Comparison of ENCODE assay signal across 8 cellular contexts in genomic region chr12:130778776-130779175, GRCh38.
"Had no signal": no experiment of that assay in that cellular context is flagged by ENCODE, and none has a peak within 500 bp of the region (broad histone marks: within the 10 kb centered on the region; RNA-seq: fewer than 3 reads in every experiment).

No MANE protein-coding gene starts in this region.

- FAIRE-seq: G401.6, GM12878, GM12891, GM12892, GM18507, GM19239 had no signal

- ATAC-seq: GM12878 had no signal

- H3K4me3 ChIP-seq: GM12878 had no signal

- DNase-seq: GDM1, GF-D8 had no signal
